Comparison of ENCODE assay signal across 9 cellular contexts in genomic region chr11:58675344-58676155, GRCh38. TPM values are rescaled to one million over a fixed set of nuclear protein-coding genes. Genes with fewer than 3 reads are reported as not detected.
DNase-seq lines count a peak whose midpoint lies in the region; ATAC-seq, FAIRE-seq and TF ChIP-seq lines count a peak whose summit lies in the region.
"Had no signal": no experiment of that assay in that cellular context is flagged by ENCODE, and none has a peak within 500 bp of the region (broad histone marks: within the 10 kb centered on the region; RNA-seq: fewer than 3 reads in every experiment).

No MANE protein-coding gene starts in this region.

- no peak overlapping the region for H3K27ac Mint-ChIP-seq in activated T-helper 17 cell treated with anti-CD3 and anti-CD28 coated beads, Interleukin-2, amount 50 U/mL, for 72 hours

- DNase-seq in DMS 273 (lab: John Stamatoyannopoulos, UW; ENCODE audit: unreplicated experiment), result peak; percentile 73
- DNase-seq in RPMI7951 (ENCODE audit: low read depth), result peak; percentile 60
- peak; percentile 31 to 68 for DNase-seq in frontal cortex (ENCODE audit: low spot score in 2 of 2)
- DNase-seq in pancreas, result peak; percentile 74 to 95 (median 86)
- DNase-seq in tibial nerve (ENCODE audit: low spot score in 2 of 2), result peak; percentile 68 to 82

- H3K27me3 Mint-ChIP-seq in activated T-helper 17 cell treated with anti-CD3 and anti-CD28 coated beads, Interleukin-2, amount 50 U/mL, for 72 hours, result peaks cover 12% of the 10 kb centered on the region

- H3K27me3 ChIP-seq in pancreas (no peaks in the 10 kb centered on the region), tibial nerve (peaks cover 0 to 3% of the 10 kb centered on the region in 2 donors)

- no peak for FAIRE-seq in frontal cortex (lab: Jason Lieb, UNC)
- FAIRE-seq in pancreas (lab: Jason Lieb, UNC), result no peak

- TF ChIP-seq EP300 in tibial nerve (IDR thresholded peaks at IDR 0.05), result no peak

- H3K4me3 Mint-ChIP-seq in activated T-helper 17 cell treated with anti-CD3 and anti-CD28 coated beads, Interleukin-2, amount 50 U/mL, for 72 hours, result no peak overlapping the region

- 35 to 39% methylated on average over 13 of the region's 13 CpGs for WGBS in pancreas, 2 donors
- 37 to 43% methylated on average over 13 of the region's 13 CpGs for WGBS in tibial nerve, 2 donors

- H3K4me1 Mint-ChIP-seq in activated T-helper 17 cell treated with anti-CD3 and anti-CD28 coated beads, Interleukin-2, amount 50 U/mL, for 72 hours, result no peaks in the 10 kb centered on the region

- H3K9me3 ChIP-seq in pancreas, result no peaks in the 10 kb centered on the region
- H3K9me3 ChIP-seq in tibial nerve, result no peaks in the 10 kb centered on the region

- no peaks in the 10 kb centered on the region for H3K36me3 ChIP-seq in pancreas
- H3K36me3 ChIP-seq in tibial nerve, result no peaks in the 10 kb centered on the region

- H3K4me3 ChIP-seq in pancreas, result no peak overlapping the region
- no peak overlapping the region for H3K4me3 ChIP-seq in tibial nerve

- intact Hi-C loops in pancreas (cut with DNase I), result loop anchor here in 1 of 3 donors (10.0 kb wide), 1 partner anchor 101 kb away; the partner anchor contains the start of genes LPXN and ZFP91

- no peak overlapping the region for H3K27ac ChIP-seq in pancreas
- H3K27ac ChIP-seq in tibial nerve, result no peak overlapping the region
- H3K27ac ChIP-seq: epithelial cell of prostate had no signal

- H3K36me3 Mint-ChIP-seq in activated T-helper 17 cell treated with anti-CD3 and anti-CD28 coated beads, Interleukin-2, amount 50 U/mL, for 72 hours (ENCODE audit: low read depth), result no peaks in the 10 kb centered on the region

- ATAC-seq in GM19397 (IDR thresholded peaks at IDR 0.05; ENCODE audit: unreplicated experiment) (peak; percentile 92), HG03565 (IDR thresholded peaks at IDR 0.05; ENCODE audit: unreplicated experiment) (peak; percentile 95), pancreas (peak; percentile 91 to 95 (median 94))
- ATAC-seq in activated T-helper 17 cell treated with anti-CD3 and anti-CD28 coated beads, Interleukin-2, amount 50 U/mL, for 72 hours (replicated peaks), result peak; percentile 89

- H3K9me3 Mint-ChIP-seq in activated T-helper 17 cell treated with anti-CD3 and anti-CD28 coated beads, Interleukin-2, amount 50 U/mL, for 72 hours, result no peaks in the 10 kb centered on the region

- peak; percentile 87 to 96 (median 90) for TF ChIP-seq CTCF in pancreas (IDR thresholded peaks at IDR 0.05)
- TF ChIP-seq CTCF in tibial nerve (IDR thresholded peaks at IDR 0.05), result peak; percentile 68 to 90 (median 86)

- H3K4me1 ChIP-seq in pancreas (peaks cover 0 to 14% (median 11%) of the 10 kb centered on the region in 3 donors), tibial nerve (peaks cover 0 to 6% (median 0%) of the 10 kb centered on the region in 4 donors)

- TF ChIP-seq POLR2A in tibial nerve (IDR thresholded peaks at IDR 0.05), result no peak

RNA-seq across cellular contexts. Expression of gene CNTF, which starts 53.1 kb away (rescaled TPM):
- total RNA-seq in RPMI7951 (2014; rRNA removed; shearing (Covaris generic)), result 1.8 and 3.0 TPM in 2 replicates
- total RNA-seq in activated T-helper 17 cell treated with anti-CD3 and anti-CD28 coated beads, Interleukin-2, amount 50 U/mL, for 72 hours, result 1 to 10 TPM; 4.1 to 5.5 TPM
- total RNA-seq in frontal cortex (1.2 TPM), pancreas (under 1 TPM; 0.31 to 0.63 (median 0.51) TPM), tibial nerve (100 to 1,000 TPM in 3 of 4 donors, 10 to 100 TPM in 1; 53.7 to 342 (median 305) TPM)
- under 1 TPM; 0.28 to 0.30 TPM for polyA plus RNA-seq in pancreas

RNA-seq across cellular contexts. Expression of gene GLYAT, which starts 56.2 kb away (rescaled TPM):
- 0.60 TPM in 1 of 2 replicates, not detected in the other for total RNA-seq in RPMI7951 (2014; rRNA removed; shearing (Covaris generic))
- under 1 TPM in 1 of 2 donors, not detected in 1; 0.13 TPM for total RNA-seq in activated T-helper 17 cell treated with anti-CD3 and anti-CD28 coated beads, Interleukin-2, amount 50 U/mL, for 72 hours
- total RNA-seq in frontal cortex (not detected), pancreas (under 1 TPM in 2 of 6 donors, not detected in 4; 0.18 to 0.32 TPM), tibial nerve (1 to 10 TPM in 1 of 4 donors, under 1 TPM in 1, not detected in 2; 0.66 to 1.7 TPM)
- polyA plus RNA-seq in pancreas, result not detected

Comparison
In these comparisons a context has a peak if more than half of its experiments do, and no peak if none do; other contexts are left out.
1. RNA of gene CNTF, which starts 53.1 kb away (total RNA-seq): 53.7 to 342 TPM in tibial nerve; 4.1 to 5.5 TPM in activated T-helper 17 cell treated with anti-CD3 and anti-CD28 coated beads, Interleukin-2, amount 50 U/mL, for 72 hours, 1.8 to 3.0 TPM in RPMI7951, 1.2 TPM in frontal cortex (single experiment) and 0.31 to 0.63 TPM in pancreas; every median in the first group is over 4 times any median in the second.
2. Peak in every context shown above with its lines, with median percentiles within 50 percentile points of each other: DNase-seq and ATAC-seq.